1 cellular context compared by ENCODE assay signal in genomic region chr2:96509114-96509846, GRCh38.
TF ChIP-seq lines count a peak whose summit lies in the region.

No MANE protein-coding gene starts in this region.

TF ChIP-seq in SK-N-SH, 30 proteins besides CTCF, POLR2A, EP300 and RAD21 (continued from another document):
- no peak for TF ChIP-seq PBX3 (IDR thresholded peaks at IDR 0.05)
- TF ChIP-seq TAF1 (IDR thresholded peaks at IDR 0.05; ENCODE audit: borderline replicate concordance, low read depth, low read length) = no peak
- no peak for TF ChIP-seq TCF12 (IDR thresholded peaks at IDR 0.05)
- no peak for TF ChIP-seq RXRA (IDR thresholded peaks at IDR 0.05; ENCODE audit: borderline replicate concordance, low read depth)
- no peak for TF ChIP-seq USF1 (IDR thresholded peaks at IDR 0.05; ENCODE audit: borderline replicate concordance, low read depth)
- TF ChIP-seq SMC3 (IDR thresholded peaks at IDR 0.05; ENCODE audit: low read depth, low read length) = peak; percentile 90
- no peak for TF ChIP-seq USF2 (IDR thresholded peaks at IDR 0.05; ENCODE audit: borderline replicate concordance, low read depth, low read length)
- peak; percentile 33; the same call in 1 of the 2 replicates for TF ChIP-seq FOSL2 (IDR thresholded peaks at IDR 0.05; ENCODE audit: borderline replicate concordance, low read depth)
- TF ChIP-seq JUND (IDR thresholded peaks at IDR 0.05) = no peak
- TF ChIP-seq IRF3 (IDR thresholded peaks at IDR 0.05; ENCODE audit: low read depth, low read length) = no peak
- TF ChIP-seq FOXJ3 (CRISPR knock-in tag; IDR thresholded peaks at IDR 0.05) = no peak
- TF ChIP-seq ZBTB33 (IDR thresholded peaks at IDR 0.05; ENCODE audit: borderline replicate concordance, low read depth) = no peak
TF ChIP-seq in SK-N-SH: peak in this region for 5.
